Comparison of ENCODE assay signal across 23 cellular contexts in genomic region chr14:104191409-104191997, GRCh38. TPM values are rescaled to one million over a fixed set of nuclear protein-coding genes. Genes with fewer than 3 reads are reported as not detected.
A peak's percentile ranks its signal among the peaks of the same experiment; 100 is the strongest.
DNase-seq lines count a peak whose midpoint lies in the region; ATAC-seq, FAIRE-seq and TF ChIP-seq lines count a peak whose summit lies in the region.
"Had no signal": no experiment of that assay in that cellular context is flagged by ENCODE, and none has a peak within 500 bp of the region (broad histone marks: within the 10 kb centered on the region; RNA-seq: fewer than 3 reads in every experiment).

No MANE protein-coding gene starts in this region.

- H3K4me3 ChIP-seq in HepG2 (replicated peaks in 1 of 3; ENCODE audit: insufficient read depth in 1 of 3, low read depth in 2 of 3, low read length in 3 of 3), result no peak overlapping the region
- no peak overlapping the region for H3K4me3 ChIP-seq in right lobe of liver
- no peak overlapping the region for H3K4me3 ChIP-seq in HEK293 (ENCODE audit: low read depth, low read length)
- H3K4me3 ChIP-seq in neural progenitor cell, result no peak overlapping the region
- no peak overlapping the region for H3K4me3 ChIP-seq in testis
- H3K4me3 ChIP-seq: GM12878, GM23338 had no signal

- CTCF ChIA-PET in HepG2 (lab: Yijun Ruan, JAX; ENCODE audit: low intra/inter-chr PET ratio, low total read pairs) (no interaction called here), HEK293 (lab: Yijun Ruan, JAX) (no interaction called here)

- H2AFZ ChIP-seq in HepG2 (ENCODE audit: low read length) (no peak overlapping the region), neural progenitor cell (replicated peaks) (no peak overlapping the region)
- H2AFZ ChIP-seq: GM23338 had no signal

- H3K9ac ChIP-seq in HepG2 (ENCODE audit: insufficient read depth, low read depth, low read length) (no peak overlapping the region), neural progenitor cell (no peak overlapping the region)

- no peak for TF ChIP-seq RAD21 in HepG2 (CRISPR knock-in tag; IDR thresholded peaks at IDR 0.05)

- TF ChIP-seq EP300 in HepG2 (IDR thresholded peaks at IDR 0.05; ENCODE audit: low read depth in 2 of 2, low read length in 2 of 2) (no peak), HepG2 (CRISPR knock-in tag; IDR thresholded peaks at IDR 0.05; ENCODE audit: borderline replicate concordance) (no peak)

- H3K4me2 ChIP-seq in HepG2 (ENCODE audit: low read depth, low read length) (no peak overlapping the region), neural progenitor cell (no peak overlapping the region)
- H3K4me2 ChIP-seq: GM23338 had no signal

- H3K9me3 Mint-ChIP-seq in neural progenitor cell, result no peaks in the 10 kb centered on the region
- H3K9me3 Mint-ChIP-seq: CD4-positive, CD25-positive, alpha-beta regulatory T cell; CD8-positive, alpha-beta memory T cell; GM23338; H9; IgD-negative memory B cell had no signal

- no peaks in the 10 kb centered on the region for H3K79me2 ChIP-seq in HepG2 (ENCODE audit: insufficient read depth, low read length)
- no peaks in the 10 kb centered on the region for H3K79me2 ChIP-seq in neural progenitor cell (ENCODE audit: low read depth)

- TF ChIP-seq POLR2A in HepG2 (IDR thresholded peaks at IDR 0.05; ENCODE audit: insufficient read depth in 1 of 2, low read depth in 2 of 2, low read length in 2 of 2) (no peak), right lobe of liver (IDR thresholded peaks at IDR 0.05) (no peak), testis (IDR thresholded peaks at IDR 0.05) (no peak), erythroblast (IDR thresholded peaks at IDR 0.05; ENCODE audit: low read length) (no peak)

- no peak overlapping the region for H3K4me3 Mint-ChIP-seq in neural progenitor cell
- H3K4me3 Mint-ChIP-seq: CD4-positive, CD25-positive, alpha-beta regulatory T cell; CD8-positive, alpha-beta memory T cell; GM23338; H9; IgD-negative memory B cell had no signal

- intact Hi-C loops in HepG2 (cut with micrococcal nuclease; ENCODE audit: unreplicated experiment), result no loop called here
- intact Hi-C loops in right lobe of liver (cut with DNase I), result no loop called here
- intact Hi-C loops in testis (cut with DNase I; ENCODE audit: low total_unique reads), result no loop called here

- H3K27me3 ChIP-seq in HepG2 (ENCODE audit: control insufficient read depth in 1 of 2, insufficient read depth in 2 of 2, low read length in 2 of 2) (peaks cover 0 to 14% of the 10 kb centered on the region in 2 experiments; a peak in 4 of 5 replicates), right lobe of liver (no peaks in the 10 kb centered on the region), neural progenitor cell (no peaks in the 10 kb centered on the region), testis (no peaks in the 10 kb centered on the region)
- H3K27me3 ChIP-seq: BE2C had no signal

- no peak for ATAC-seq in HepG2
- ATAC-seq in right lobe of liver, result no peak
- ATAC-seq: GM12878, GM23338 had no signal

- H4K20me1 ChIP-seq in HepG2 (ENCODE audit: insufficient read depth, low read length), result no peaks in the 10 kb centered on the region
- no peaks in the 10 kb centered on the region for H4K20me1 ChIP-seq in neural progenitor cell (ENCODE audit: low read depth)

- H3K4me1 Mint-ChIP-seq in neural progenitor cell, result peaks cover 15% of the 10 kb centered on the region

- DNase-seq in HepG2 (ENCODE audit: low spot score) (no peak), right lobe of liver (no peak), neural progenitor cell (ENCODE audit: low spot score) (no peak), testis (no peak), erythroblast (lab: John Stamatoyannopoulos, UW) (no peak), NCI-H1417 (lab: John Stamatoyannopoulos, UW) (no peak)
- DNase-seq: ACHN; BE2C; C1 segment of cervical spinal cord; CD4-positive, CD25-positive, alpha-beta regulatory T cell; CD8-positive, alpha-beta memory T cell; COR-L47; DMS 273 treated with DMSO at 0.1 percent for 48 hours; DMS53; DND-41; EL; H9; KG1 had no signal

- H3K9me3 ChIP-seq in HepG2 (ENCODE audit: low read length), result no peaks in the 10 kb centered on the region
- H3K9me3 ChIP-seq in right lobe of liver, result no peaks in the 10 kb centered on the region
- H3K9me3 ChIP-seq in HEK293 (ENCODE audit: control insufficient read depth, insufficient read depth, low read depth, low read length), result no peaks in the 10 kb centered on the region
- no peaks in the 10 kb centered on the region for H3K9me3 ChIP-seq in neural progenitor cell (ENCODE audit: low read depth)
- H3K9me3 ChIP-seq in testis, result no peaks in the 10 kb centered on the region
- H3K9me3 ChIP-seq: BE2C had no signal

- no TSS peak for BruUV-seq in HepG2 (replicated peaks; lab: Mats Ljungman, UMichigan)

- in situ Hi-C loops in HepG2 (cut with HindIII; ENCODE audit: extremely low pct_ligation_motif_present, low pct_unique_long_range_greater_than_20kb), result no loop called here

- H3K4me1 ChIP-seq in HepG2 (ENCODE audit: insufficient read depth, low read length) (no peaks in the 10 kb centered on the region), right lobe of liver (no peaks in the 10 kb centered on the region), HEK293 (ENCODE audit: control insufficient read depth, insufficient read depth, low read length) (no peaks in the 10 kb centered on the region), neural progenitor cell (peaks cover 12% of the 10 kb centered on the region), testis (no peaks in the 10 kb centered on the region)

- no peaks in the 10 kb centered on the region for H3F3A ChIP-seq in neural progenitor cell (ENCODE audit: low read depth)

- TF ChIP-seq CTCF in HepG2 (CRISPR knock-in tag; IDR thresholded peaks at IDR 0.05) (no peak), right lobe of liver (IDR thresholded peaks at IDR 0.05) (no peak), HEK293 (tag by site-specific recombination; IDR thresholded peaks at IDR 0.05) (no peak), neural progenitor cell (IDR thresholded peaks at IDR 0.05) (no peak), testis (IDR thresholded peaks at IDR 0.05) (no peak)

- POLR2A ChIA-PET in HepG2 (lab: Yijun Ruan, JAX), result no interaction called here
- POLR2A ChIA-PET in HEK293 (lab: Yijun Ruan, JAX), result no interaction called here

- peaks cover 9% of the 10 kb centered on the region for H3K27me3 Mint-ChIP-seq in neural progenitor cell (ENCODE audit: insufficient read depth, low read depth)
- H3K27me3 Mint-ChIP-seq: CD4-positive, CD25-positive, alpha-beta regulatory T cell had no signal

- H3K27ac Mint-ChIP-seq in neural progenitor cell, result peak overlapping the region; percentile 42
- H3K27ac Mint-ChIP-seq: CD4-positive, CD25-positive, alpha-beta regulatory T cell; GM23338; IgD-negative memory B cell had no signal

- no peaks in the 10 kb centered on the region for H3K36me3 ChIP-seq in HepG2 (replicated peaks in 1 of 2; ENCODE audit: control insufficient read depth in 1 of 2, insufficient read depth in 2 of 2, low read length in 2 of 2)
- H3K36me3 ChIP-seq in right lobe of liver, result no peaks in the 10 kb centered on the region
- H3K36me3 ChIP-seq in HEK293 (ENCODE audit: control insufficient read depth in 2 of 2, insufficient read depth in 1 of 2, low read length in 2 of 2), result no peaks in the 10 kb centered on the region
- no peaks in the 10 kb centered on the region for H3K36me3 ChIP-seq in neural progenitor cell
- no peaks in the 10 kb centered on the region for H3K36me3 ChIP-seq in testis (ENCODE audit: low read depth, missing control alignments)
- H3K36me3 ChIP-seq: BE2C had no signal

- no peak overlapping the region for H3K27ac ChIP-seq in HepG2 (ENCODE audit: extremely low read length, insufficient read depth, low read length)
- no peak overlapping the region for H3K27ac ChIP-seq in right lobe of liver
- no peak overlapping the region for H3K27ac ChIP-seq in HEK293 (ENCODE audit: extremely low read depth, low read depth, low read length)
- H3K27ac ChIP-seq in neural progenitor cell, result no peak overlapping the region
- H3K27ac ChIP-seq in testis, result no peak overlapping the region

- 8% methylated on average over 7 of the region's 21 CpGs for WGBS in HepG2 (ENCODE audit: low lambda C conversion rate)
- WGBS in right lobe of liver (ENCODE audit: insufficient coverage, low coverage, low lambda C conversion rate, missing lambda C conversion rate), result 0% methylated on average over 1 of the region's 21 CpGs
- WGBS in testis, 2 donors, result 76 to 86% methylated on average over 7 to 21 of the region's 21 CpGs

- FAIRE-seq in HepG2 (lab: Jason Lieb, UNC), result no peak
- FAIRE-seq: GM12878, HTR-8/SVneo had no signal

- H3K36me3 Mint-ChIP-seq in neural progenitor cell, result no peaks in the 10 kb centered on the region
- H3K36me3 Mint-ChIP-seq: CD4-positive, CD25-positive, alpha-beta regulatory T cell; CD8-positive, alpha-beta memory T cell; IgD-negative memory B cell had no signal

TF ChIP-seq in HepG2, 621 proteins besides CTCF, POLR2A, EP300 and RAD21 (continues in another document):
- 0 out of 2 replicates have a peak, but pooled peaks have one; percentile 14 for TF ChIP-seq ZMYM3 (CRISPR knock-in tag; IDR thresholded peaks at IDR 0.05)

RNA-seq across cellular contexts. Expression of gene KIF26A, which starts 53.1 kb away (rescaled TPM):
- not detected in 2 replicates for total RNA-seq in HepG2 (2016; rRNA removed; fragmentation: Illumina TruSeq; extraction: Trizol)
- not detected in 2 replicates for total RNA-seq in HepG2 (2016; cell fraction: cytosol; rRNA removed; fragmentation: Illumina TruSeq; extraction: Trizol; ENCODE audit: low read depth)
- not detected in 2 replicates for total RNA-seq in HepG2 (2016; cell fraction: insoluble cytoplasmic fraction; rRNA removed; fragmentation: Illumina TruSeq; extraction: Trizol)
- total RNA-seq in HepG2 (2016; cell fraction: membrane; rRNA removed; fragmentation: Illumina TruSeq; extraction: Trizol), result not detected in 2 replicates
- not detected in 2 replicates for total RNA-seq in HepG2 (2016; cell fraction: nucleus; rRNA removed; fragmentation: Illumina TruSeq; extraction: Trizol)
- polyA plus RNA-seq in HepG2 (2011; rRNA removed), result not detected in 2 replicates
- polyA plus RNA-seq in HepG2 (2011; cell fraction: cytosol; rRNA removed), result not detected in 2 replicates
- polyA plus RNA-seq in HepG2 (2011; cell fraction: nucleus; rRNA removed), result not detected in 2 replicates
- polyA plus RNA-seq in HepG2 (2012), result not detected in 2 replicates
- polyA plus RNA-seq in HepG2 (2016; cell fraction: cytosol; fragmentation: Illumina TruSeq; extraction: Trizol; ENCODE audit: low read depth), result not detected in 2 replicates
- polyA plus RNA-seq in HepG2 (2016; cell fraction: insoluble cytoplasmic fraction; fragmentation: Illumina TruSeq; extraction: Trizol; ENCODE audit: low read depth), result not detected in 2 replicates
- polyA plus RNA-seq in HepG2 (2016; cell fraction: membrane; fragmentation: Illumina TruSeq; extraction: Trizol; ENCODE audit: low read depth), result not detected in 2 replicates
- polyA plus RNA-seq in HepG2 (2016; cell fraction: nucleus; fragmentation: Illumina TruSeq; extraction: Trizol; ENCODE audit: insufficient read depth, low read depth), result not detected in 2 replicates
- polyA minus RNA-seq in HepG2 (2011; rRNA and poly(A)+ RNA removed; ENCODE audit: low replicate concordance), result 0.02 and 12.4 TPM in 2 replicates
- 0.18 and 0.30 TPM in 2 replicates for polyA minus RNA-seq in HepG2 (2011; cell fraction: cytosol; rRNA and poly(A)+ RNA removed)
- polyA minus RNA-seq in HepG2 (2011; cell fraction: nucleus; rRNA and poly(A)+ RNA removed), result 0.13 TPM in 1 of 2 replicates, not detected in the other
- 1 to 10 TPM in 4 of 6 experiments, under 1 TPM in 2; 0.79 to 1.5 (median 1.1) TPM for total RNA-seq in right lobe of liver
- 6.1 and 40.2 TPM in 2 replicates for total RNA-seq in neural progenitor cell (ENCODE audit: low replicate concordance)
- total RNA-seq in testis, result 10 to 100 TPM; 18.3 to 21.2 TPM
- polyA plus RNA-seq in testis (ENCODE audit: insufficient read depth, low read depth, low replicate concordance), result 5.6 TPM
- polyA plus RNA-seq: CD4-positive, CD25-positive, alpha-beta regulatory T cell; CD8-positive, alpha-beta memory T cell; GM12878; IgD-negative memory B cell had no signal

Comparison
In these comparisons a context has a peak if more than half of its experiments do, and no peak if none do; other contexts are left out.
1. Of the 63 proteins assayed by ChIP-seq in both HepG2 and HEK293: peak only in HepG2: none; only in HEK293: none; in both: ZNF768; in neither: 62.